Comparison of ENCODE assay signal across 23 cellular contexts in genomic region chr3:18743761-18744160, GRCh38.
DNase-seq lines count a peak whose midpoint lies in the region; ATAC-seq, FAIRE-seq and TF ChIP-seq lines count a peak whose summit lies in the region.
"Had no signal": no experiment of that assay in that cellular context is flagged by ENCODE, and none has a peak within 500 bp of the region (broad histone marks: within the 10 kb centered on the region; RNA-seq: fewer than 3 reads in every experiment).

No MANE protein-coding gene starts in this region.

- TF ChIP-seq POLR2A in GM12891 (IDR thresholded peaks at IDR 0.05; ENCODE audit: low read depth, low read length): no peak

- no peak for ATAC-seq in activated T-cell treated with anti-CD3 and anti-CD28 coated beads, Interleukin-2, amount 50 U/mL, for 4 hours
- peak in 1 of 2 donors; percentile 45 for ATAC-seq in natural killer cell treated with Interleukin-12 subunit alpha and Interleukin-12 subunit beta and Interleukin-15 and Interleukin-18, amount 100 ng/mL, for 72 hours
- ATAC-seq in HG02623 (IDR thresholded peaks at IDR 0.05; ENCODE audit: unreplicated experiment): no peak
- ATAC-seq: HepG2 had no signal

- H3K9me3 Mint-ChIP-seq in activated T-cell treated with anti-CD3 and anti-CD28 coated beads, Interleukin-2, amount 50 U/mL, for 24 hours: peaks cover 3% of the 10 kb centered on the region
- no peaks in the 10 kb centered on the region for H3K9me3 Mint-ChIP-seq in activated T-cell treated with anti-CD3 and anti-CD28 coated beads, Interleukin-2, amount 50 U/mL, for 4 hours
- H3K9me3 Mint-ChIP-seq in activated T-helper 1 cell treated with anti-CD3 and anti-CD28 coated beads, Interleukin-12 subunit alpha, Interleukin-12 subunit beta, Interleukin-2, Interleukin-4 antibody, amounts not matched to agents 30 ng/mL and 10 ng/mL and 1 ng/mL, durations not matched to agents 14 hours and 24 hours and 36 hours: peaks cover 7% of the 10 kb centered on the region
- H3K9me3 Mint-ChIP-seq in natural killer cell treated with Interleukin-12 subunit alpha and Interleukin-12 subunit beta and Interleukin-15 and Interleukin-18, amount 100 ng/mL, for 72 hours: no peaks in the 10 kb centered on the region
- H3K9me3 Mint-ChIP-seq: dendritic cell treated with granulocyte-macrophage colony-stimulating factor and Interleukin-4, amounts not matched to agents 40 ng/mL and 50 ng/mL, for 4 days; memory B cell had no signal

- no peaks in the 10 kb centered on the region for H3K27me3 Mint-ChIP-seq in activated T-cell treated with anti-CD3 and anti-CD28 coated beads, Interleukin-2, amount 50 U/mL, for 24 hours
- no peaks in the 10 kb centered on the region for H3K27me3 Mint-ChIP-seq in activated T-cell treated with anti-CD3 and anti-CD28 coated beads, Interleukin-2, amount 50 U/mL, for 4 hours (ENCODE audit: low read depth)
- H3K27me3 Mint-ChIP-seq in activated T-helper 1 cell treated with anti-CD3 and anti-CD28 coated beads, Interleukin-12 subunit alpha, Interleukin-12 subunit beta, Interleukin-2, Interleukin-4 antibody, amounts not matched to agents 30 ng/mL and 10 ng/mL and 1 ng/mL, durations not matched to agents 14 hours and 24 hours and 36 hours (ENCODE audit: insufficient read depth): no peaks in the 10 kb centered on the region
- no peaks in the 10 kb centered on the region for H3K27me3 Mint-ChIP-seq in natural killer cell treated with Interleukin-12 subunit alpha and Interleukin-12 subunit beta and Interleukin-15 and Interleukin-18, amount 100 ng/mL, for 72 hours
- H3K27me3 Mint-ChIP-seq: dendritic cell treated with granulocyte-macrophage colony-stimulating factor and Interleukin-4, amounts not matched to agents 40 ng/mL and 50 ng/mL, for 4 days had no signal

- peak overlapping the region; percentile 40 for H3K4me3 Mint-ChIP-seq in activated T-cell treated with anti-CD3 and anti-CD28 coated beads, Interleukin-2, amount 50 U/mL, for 24 hours
- H3K4me3 Mint-ChIP-seq in activated T-cell treated with anti-CD3 and anti-CD28 coated beads, Interleukin-2, amount 50 U/mL, for 4 hours: no peak overlapping the region
- H3K4me3 Mint-ChIP-seq in activated T-helper 1 cell treated with anti-CD3 and anti-CD28 coated beads, Interleukin-12 subunit alpha, Interleukin-12 subunit beta, Interleukin-2, Interleukin-4 antibody, amounts not matched to agents 30 ng/mL and 10 ng/mL and 1 ng/mL, durations not matched to agents 14 hours and 24 hours and 36 hours: peak overlapping the region; percentile 72
- peak overlapping the region; percentile 73 for H3K4me3 Mint-ChIP-seq in natural killer cell treated with Interleukin-12 subunit alpha and Interleukin-12 subunit beta and Interleukin-15 and Interleukin-18, amount 100 ng/mL, for 72 hours
- H3K4me3 Mint-ChIP-seq: dendritic cell treated with granulocyte-macrophage colony-stimulating factor and Interleukin-4, amounts not matched to agents 40 ng/mL and 50 ng/mL, for 4 days; memory B cell had no signal

- peak; percentile 49 for DNase-seq in activated T-cell treated with anti-CD3 and anti-CD28 coated beads, Interleukin-2, amount 50 U/mL, for 24 hours
- DNase-seq in activated T-cell treated with anti-CD3 and anti-CD28 coated beads, Interleukin-2, amount 50 U/mL, for 4 hours: no peak
- DNase-seq in GM12891 (ENCODE audit: insufficient read length, low spot score): no peak
- peak; percentile 30 for DNase-seq in activated T-helper 1 cell treated with anti-CD3 and anti-CD28 coated beads, Interleukin-12 subunit alpha, Interleukin-12 subunit beta, Interleukin-2, Interleukin-4 antibody, amounts not matched to agents 30 ng/mL and 10 ng/mL and 1 ng/mL, durations not matched to agents 14 hours and 24 hours and 36 hours (ENCODE audit: low spot score)
- DNase-seq in natural killer cell treated with Interleukin-12 subunit alpha and Interleukin-12 subunit beta and Interleukin-15 and Interleukin-18, amount 100 ng/mL, for 72 hours (ENCODE audit: low spot score): no peak
- DNase-seq in SHP77 treated with DMSO at 0.1 percent for 48 hours (lab: John Stamatoyannopoulos, UW): no peak
- no peak for DNase-seq in NCI-H524 (lab: John Stamatoyannopoulos, UW)
- DNase-seq: ACHN; activated CD4-positive, alpha-beta T cell treated with anti-CD3 and anti-CD28 coated beads, Interleukin-2, amount 50 U/mL, for 48 hours; anterior cingulate cortex; EL; glutamatergic neuron; NCI-H1105 treated with DMSO at 0.1 percent for 48 hours; NCI-H2029 treated with DMSO at 0.1 percent for 48 hours; SHP77; spleen had no signal

- intact Hi-C loops in activated T-helper 1 cell treated with anti-CD3 and anti-CD28 coated beads, Interleukin-12 subunit alpha, Interleukin-12 subunit beta, Interleukin-2, Interleukin-4 antibody, amounts not matched to agents 30 ng/mL and 10 ng/mL and 1 ng/mL, durations not matched to agents 14 hours and 24 hours and 36 hours (cut with micrococcal nuclease): loop anchor here (1.0 to 10.0 kb wide), 4 partner anchors 9 to 1441 kb away; partner anchors contain the start of genes EFHB and SGO1

- peak overlapping the region; percentile 76 for H3K27ac Mint-ChIP-seq in activated T-cell treated with anti-CD3 and anti-CD28 coated beads, Interleukin-2, amount 50 U/mL, for 24 hours
- peak overlapping the region; percentile 84 for H3K27ac Mint-ChIP-seq in activated T-helper 1 cell treated with anti-CD3 and anti-CD28 coated beads, Interleukin-12 subunit alpha, Interleukin-12 subunit beta, Interleukin-2, Interleukin-4 antibody, amounts not matched to agents 30 ng/mL and 10 ng/mL and 1 ng/mL, durations not matched to agents 14 hours and 24 hours and 36 hours
- peak overlapping the region; percentile 96 to 99 for H3K27ac Mint-ChIP-seq in natural killer cell treated with Interleukin-12 subunit alpha and Interleukin-12 subunit beta and Interleukin-15 and Interleukin-18, amount 100 ng/mL, for 72 hours
- H3K27ac Mint-ChIP-seq: dendritic cell treated with granulocyte-macrophage colony-stimulating factor and Interleukin-4, amounts not matched to agents 40 ng/mL and 50 ng/mL, for 4 days; memory B cell had no signal

- peaks cover 19% of the 10 kb centered on the region for H3K36me3 Mint-ChIP-seq in activated T-cell treated with anti-CD3 and anti-CD28 coated beads, Interleukin-2, amount 50 U/mL, for 24 hours (ENCODE audit: low read depth)
- no peaks in the 10 kb centered on the region for H3K36me3 Mint-ChIP-seq in activated T-cell treated with anti-CD3 and anti-CD28 coated beads, Interleukin-2, amount 50 U/mL, for 4 hours (ENCODE audit: insufficient read depth)
- peaks cover 5% of the 10 kb centered on the region for H3K36me3 Mint-ChIP-seq in activated T-helper 1 cell treated with anti-CD3 and anti-CD28 coated beads, Interleukin-12 subunit alpha, Interleukin-12 subunit beta, Interleukin-2, Interleukin-4 antibody, amounts not matched to agents 30 ng/mL and 10 ng/mL and 1 ng/mL, durations not matched to agents 14 hours and 24 hours and 36 hours (ENCODE audit: low read depth)
- no peaks in the 10 kb centered on the region for H3K36me3 Mint-ChIP-seq in natural killer cell treated with Interleukin-12 subunit alpha and Interleukin-12 subunit beta and Interleukin-15 and Interleukin-18, amount 100 ng/mL, for 72 hours
- H3K36me3 Mint-ChIP-seq: memory B cell had no signal

- peaks cover 85% of the 10 kb centered on the region for H3K4me1 Mint-ChIP-seq in activated T-cell treated with anti-CD3 and anti-CD28 coated beads, Interleukin-2, amount 50 U/mL, for 24 hours (ENCODE audit: low read depth)
- peaks cover 75% of the 10 kb centered on the region for H3K4me1 Mint-ChIP-seq in activated T-cell treated with anti-CD3 and anti-CD28 coated beads, Interleukin-2, amount 50 U/mL, for 4 hours (ENCODE audit: low read depth)
- H3K4me1 Mint-ChIP-seq in activated T-helper 1 cell treated with anti-CD3 and anti-CD28 coated beads, Interleukin-12 subunit alpha, Interleukin-12 subunit beta, Interleukin-2, Interleukin-4 antibody, amounts not matched to agents 30 ng/mL and 10 ng/mL and 1 ng/mL, durations not matched to agents 14 hours and 24 hours and 36 hours (ENCODE audit: low read depth): peaks cover 84% of the 10 kb centered on the region
- H3K4me1 Mint-ChIP-seq in natural killer cell treated with Interleukin-12 subunit alpha and Interleukin-12 subunit beta and Interleukin-15 and Interleukin-18, amount 100 ng/mL, for 72 hours (ENCODE audit: low read depth in 2 of 2): peaks cover 72 to 87% of the 10 kb centered on the region in 2 donors

- peak; percentile 26 for FAIRE-seq in GM12891 (lab: Jason Lieb, UNC)
- FAIRE-seq: endothelial cell of umbilical vein, H1, HepG2, urothelium cell line had no signal

TF ChIP-seq in GM12891, 5 proteins besides CTCF, POLR2A, EP300 and RAD21:
- TF ChIP-seq POLR2AphosphoS5 (IDR thresholded peaks at IDR 0.05; ENCODE audit: low read depth, low read length): no peak
- TF ChIP-seq TAF1 (IDR thresholded peaks at IDR 0.05; ENCODE audit: low read depth, low read length): no peak
- no peak for TF ChIP-seq POU2F2 (IDR thresholded peaks at IDR 0.05; ENCODE audit: low read depth, low read length)
- TF ChIP-seq PAX5 (IDR thresholded peaks at IDR 0.05; ENCODE audit: insufficient read depth, low read length, severe bottlenecking): no peak
- TF ChIP-seq SPI1 (IDR thresholded peaks at IDR 0.05; ENCODE audit: low read depth, low read length): no peak

Comparison
In these comparisons a context has a peak if more than half of its experiments do, and no peak if none do; other contexts are left out.
1. DNase-seq: peak in activated T-cell treated with anti-CD3 and anti-CD28 coated beads, Interleukin-2, amount 50 U/mL, for 24 hours (single experiment) and activated T-helper 1 cell treated with anti-CD3 and anti-CD28 coated beads, Interleukin-12 subunit alpha, Interleukin-12 subunit beta, Interleukin-2, Interleukin-4 antibody, amounts not matched to agents 30 ng/mL and 10 ng/mL and 1 ng/mL, durations not matched to agents 14 hours and 24 hours and 36 hours (single experiment); none in activated T-cell treated with anti-CD3 and anti-CD28 coated beads, Interleukin-2, amount 50 U/mL, for 4 hours (single experiment), GM12891 (single experiment), natural killer cell treated with Interleukin-12 subunit alpha and Interleukin-12 subunit beta and Interleukin-15 and Interleukin-18, amount 100 ng/mL, for 72 hours (single experiment), SHP77 treated with DMSO at 0.1 percent for 48 hours (single experiment) and NCI-H524 (0 of 2).
2. Peak in every context shown above with its lines, with median percentiles within 50 percentile points of each other: H3K27ac Mint-ChIP-seq.